ENCODE assay signal across 1 cellular context in genomic region chr3:49804141-49805041, GRCh38.
TF ChIP-seq lines count a peak whose summit lies in the region.

No MANE protein-coding gene starts in this region.

TF ChIP-seq in GM23338, 12 proteins besides CTCF, POLR2A, EP300 and RAD21 (continued from another document):
- TF ChIP-seq ZNF462 (CRISPR knock-in tag; IDR thresholded peaks at IDR 0.05) (no peak), CREB1 (CRISPR knock-in tag; IDR thresholded peaks at IDR 0.05; ENCODE audit: low read depth) (no peak)
TF ChIP-seq in GM23338: peak in this region for 0.
